Comparison of ENCODE assay signal across 8 cellular contexts in the genomic region with DNA sequence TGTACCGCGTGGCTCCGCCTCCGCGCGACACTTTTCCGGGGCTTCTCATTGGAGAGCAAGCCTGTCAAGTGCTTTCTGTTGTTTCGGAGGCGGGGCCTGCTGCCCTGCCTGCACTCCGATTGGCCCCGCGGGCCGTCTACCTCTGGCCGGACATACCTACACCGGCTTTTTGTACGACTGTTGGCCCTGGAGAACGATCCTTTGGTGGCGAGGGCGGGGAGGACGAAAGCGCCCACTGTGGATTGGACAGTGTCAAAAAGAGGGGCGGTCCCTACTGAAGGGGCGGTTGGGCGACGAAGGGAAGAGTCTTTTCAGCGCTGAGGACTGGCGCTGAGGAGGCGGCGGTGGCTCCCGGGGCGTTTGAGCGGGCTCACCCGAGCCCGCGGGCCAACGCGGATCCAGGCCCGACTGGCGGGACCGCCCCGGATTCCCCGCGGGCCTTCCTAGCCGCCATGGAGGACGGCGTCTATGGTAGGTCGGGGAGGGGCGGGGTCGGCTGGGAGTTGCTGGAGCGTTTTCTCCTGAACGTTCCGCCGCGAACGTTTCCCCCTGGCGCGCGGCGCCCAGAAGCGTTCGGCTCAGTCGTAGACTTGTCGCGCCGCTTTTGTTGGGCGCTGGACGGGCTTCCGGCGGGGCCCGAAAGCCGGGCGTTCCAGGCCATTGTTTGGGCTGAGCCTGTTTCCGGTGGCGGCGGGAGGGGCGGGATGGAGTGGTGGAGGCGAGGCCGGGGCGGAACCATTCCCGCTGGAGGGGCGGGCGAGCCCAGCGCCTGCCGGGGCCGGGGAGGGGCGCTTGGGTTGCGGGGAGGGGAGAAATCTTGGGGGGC. TPM values are rescaled to one million over a fixed set of nuclear protein-coding genes. Genes with fewer than 3 reads are reported as not detected.
DNase-seq lines count a peak whose midpoint lies in the region; ATAC-seq and TF ChIP-seq lines count a peak whose summit lies in the region.

CYTH2 (plus strand) TSS at position 314 of the 826 bp plus-strand sequence; CDS start at position 453, 139 bp downstream.

- peak within 1 kb of the TSS; percentile 81 for H3K4me3 ChIP-seq in PC-3 (ENCODE audit: low read length)

- BruUV-seq in PC-3 (replicated peaks; lab: Mats Ljungman, UMichigan): no TSS peak

- no peak for TF ChIP-seq EP300 in Ishikawa (IDR thresholded peaks at IDR 0.05; ENCODE audit: borderline replicate concordance)

- H4K20me1 ChIP-seq in PC-3 (ENCODE audit: low read length): peaks cover 12% of the 10 kb centered on the region

- intact Hi-C loops in PC-3 (cut with micrococcal nuclease): no loop called here

- H2AFZ ChIP-seq in PC-3 (ENCODE audit: low read length): peak within 1 kb of the TSS; percentile 61

- no peak for TF ChIP-seq CTCF in PC-3 (conservative IDR thresholded peaks at IDR 0.05; ENCODE audit: low read depth, low read length)

- H3K9me3 ChIP-seq in PC-3 (ENCODE audit: low read length): no peaks in the 10 kb centered on the region

- ATAC-seq in GM21619 (IDR thresholded peaks at IDR 0.05; ENCODE audit: unreplicated experiment) (peak; percentile 83), PC-3 (peak; percentile 90)

- DNase-seq in DMS114 treated with DMSO at 0.1 percent for 48 hours (lab: John Stamatoyannopoulos, UW; ENCODE audit: unreplicated experiment): peak; percentile 96
- DNase-seq in PC-3: peak; percentile 99
- peak; percentile 99 for DNase-seq in activated T-cell treated with anti-CD3 and anti-CD28 coated beads for 48 hours (ENCODE audit: low read depth)
- DNase-seq in epithelial cell of prostate (ENCODE audit: low read depth, low spot score): peak; percentile 99
- peak; percentile 100 for DNase-seq in mucosa of gallbladder (ENCODE audit: low spot score)
- peak; percentile 99 for DNase-seq in stimulated activated CD8-positive, alpha-beta memory T cell treated with anti-CD3 and anti-CD28 coated beads, Interleukin-4, amount 100 ng/mL, for 48 hours

- peaks cover 14% of the 10 kb centered on the region for H3K79me2 ChIP-seq in PC-3 (ENCODE audit: low read length)

- H3F3A ChIP-seq in PC-3 (ENCODE audit: low read length, unreplicated experiment): no peaks in the 10 kb centered on the region

- POLR2A ChIA-PET in PC-3 (lab: Charles Lee; ENCODE audit: unreplicated experiment): no interaction called here

- no peaks in the 10 kb centered on the region for H3K9me2 ChIP-seq in PC-3 (replicated peaks; ENCODE audit: low read length)

- H3K27me3 ChIP-seq in PC-3 (ENCODE audit: low read length): no peaks in the 10 kb centered on the region

- peaks cover 20% of the 10 kb centered on the region for H3K36me3 ChIP-seq in PC-3 (ENCODE audit: low read depth, low read length)

- H3K4me2 ChIP-seq in PC-3 (ENCODE audit: low read length): peak within 1 kb of the TSS; percentile 95

- H3K27ac ChIP-seq in PC-3 (ENCODE audit: low read length) (peak within 1 kb of the TSS; percentile 70), epithelial cell of prostate (peak within 1 kb of the TSS; percentile 94)

- H3K9ac ChIP-seq in PC-3 (ENCODE audit: low read length): peak within 1 kb of the TSS; percentile 92

- CTCF ChIA-PET in PC-3 (lab: Charles Lee): no interaction called here

- TF ChIP-seq RAD21 in Ishikawa (IDR thresholded peaks at IDR 0.05; ENCODE audit: low read depth): no peak

- H3K4me1 ChIP-seq in PC-3 (ENCODE audit: insufficient read depth, low read length): peaks cover 4% of the 10 kb centered on the region; the same call in 1 of the 2 replicates

TF ChIP-seq in Ishikawa, 13 proteins besides CTCF, POLR2A, EP300 and RAD21:
- TF ChIP-seq TCF12 (IDR thresholded peaks at IDR 0.05; ENCODE audit: low read depth) (peak; percentile 67; the same call in 1 of the 2 replicates), REST (IDR thresholded peaks at IDR 0.05; ENCODE audit: low read depth) (0 out of 2 replicates have a peak, but pooled peaks have one; percentile 20), EGR1 (IDR thresholded peaks at IDR 0.05) (no peak), TEAD4 (IDR thresholded peaks at IDR 0.05) (0 out of 2 replicates have a peak, but pooled peaks have one; percentile 1), USF1 (IDR thresholded peaks at IDR 0.05) (no peak), TAF1 (IDR thresholded peaks at IDR 0.05; ENCODE audit: low read depth) (peak; percentile 92), CREB1 (IDR thresholded peaks at IDR 0.05; ENCODE audit: low read depth) (peak; percentile 81), ZBTB7A (IDR thresholded peaks at IDR 0.05; ENCODE audit: low read depth) (0 out of 2 replicates have a peak, but pooled peaks have one; percentile 29), YY1 (IDR thresholded peaks at IDR 0.05; ENCODE audit: low read depth) (peak; percentile 54)
- TF ChIP-seq, protein P1, sequence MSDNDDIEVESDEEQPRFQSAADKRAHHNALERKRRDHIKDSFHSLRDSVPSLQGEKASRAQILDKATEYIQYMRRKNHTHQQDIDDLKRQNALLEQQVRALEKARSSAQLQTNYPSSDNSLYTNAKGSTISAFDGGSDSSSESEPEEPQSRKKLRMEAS (IDR thresholded peaks at IDR 0.05): peak; percentile 20; the same call in 1 of the 2 replicates

RNA-seq across cellular contexts. Expression of gene CYTH2, which starts in this region (rescaled TPM):
- total RNA-seq in PC-3 (2014; rRNA removed) (50.5 and 58.6 TPM in 2 replicates), mucosa of gallbladder (141 TPM)

Comparison
In these comparisons a context has a peak if more than half of its experiments do, and no peak if none do; other contexts are left out.
1. Peak in every context shown above with its lines: DNase-seq, ATAC-seq, H3K4me3 ChIP-seq and H3K27ac ChIP-seq.